In the genomic region with DNA sequence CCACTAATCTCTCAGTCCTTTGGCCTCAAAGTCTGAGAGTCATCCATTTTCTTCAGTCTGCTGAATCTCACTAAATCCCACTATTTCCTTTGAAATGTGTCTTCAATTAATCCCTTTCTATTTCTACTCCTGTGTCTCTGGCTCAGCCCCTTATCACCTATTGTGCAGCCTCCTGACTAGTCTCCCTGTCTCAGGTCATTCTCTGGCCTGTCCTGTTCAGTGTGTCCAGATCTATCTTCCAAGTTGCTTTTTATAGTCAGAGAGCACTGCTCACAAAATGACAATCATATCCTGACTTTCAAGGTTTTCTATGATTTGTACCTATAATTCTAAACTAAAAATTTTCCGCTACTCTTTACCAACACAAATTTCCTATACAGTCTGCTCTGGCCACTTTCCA, we compare ENCODE assay signal across 30 cellular contexts. TPM values are rescaled to one million over a fixed set of nuclear protein-coding genes. Genes with fewer than 3 reads are reported as not detected.
"Had no signal": no experiment of that assay in that cellular context is flagged by ENCODE, and none has a peak within 500 bp of the region (broad histone marks: within the 10 kb centered on the region; RNA-seq: fewer than 3 reads in every experiment).

No MANE protein-coding gene starts in this region.

- ATAC-seq: effector memory CD8-positive, alpha-beta T cell; esophagus mucosa; gastrocnemius medialis; left lobe of liver; lower lobe of right lung had no signal

- H3K4me1 ChIP-seq: colonic mucosa, lower lobe of right lung had no signal

- H3K4me3 ChIP-seq: colonic mucosa, esophagus squamous epithelium, gastrocnemius medialis, heart right ventricle, left ventricle myocardium inferior, lower lobe of right lung had no signal

- H3K27ac ChIP-seq: colonic mucosa, epithelial cell of prostate, esophagus squamous epithelium, gastrocnemius medialis, heart right ventricle, left ventricle myocardium inferior, lower lobe of right lung had no signal

- H3K36me3 ChIP-seq: colonic mucosa, esophagus squamous epithelium, gastrocnemius medialis, heart right ventricle, left ventricle myocardium inferior, lower lobe of right lung had no signal

- H3K9me3 ChIP-seq: colonic mucosa, esophagus squamous epithelium, gastrocnemius medialis, heart right ventricle, left ventricle myocardium inferior, lower lobe of right lung had no signal

- H3K27me3 ChIP-seq: colonic mucosa had no signal

- DNase-seq: colonic mucosa; cortex of kidney; effector CD8-positive, alpha-beta T cell; effector memory CD8-positive, alpha-beta T cell; endodermal cell; erythroblast; esophagus squamous epithelium; foreskin fibroblast; foreskin melanocyte; gastrocnemius medialis; glutamatergic neuron; head of caudate nucleus; heart right ventricle; hippocampal formation; left colon; left ventricle myocardium inferior; lower lobe of right lung; mesenchymal stem cell; midbrain had no signal

RNA-seq across cellular contexts. Expression of gene ROPN1, which starts 7.6 kb away (rescaled TPM):
- total RNA-seq: chondrocyte, dermis microvascular lymphatic vessel endothelial cell, endodermal cell, esophagus mucosa, gastrocnemius medialis, glomerular endothelial cell, kidney epithelial cell, left lobe of liver, left ventricle myocardium inferior, lower lobe of right lung, lung microvascular endothelial cell, mesenteric fat pad, mononuclear cell, mucosa of gallbladder had no signal
